29 cellular contexts compared by ENCODE assay signal in genomic region chr11:84218318-84218717, GRCh38.
"Had no signal": no experiment of that assay in that cellular context is flagged by ENCODE, and none has a peak within 500 bp of the region (broad histone marks: within the 10 kb centered on the region; RNA-seq: fewer than 3 reads in every experiment).

No MANE protein-coding gene starts in this region.

- ATAC-seq: activated naive CD4-positive, alpha-beta T cell treated with anti-CD3 and anti-CD28 coated beads, Interleukin-2, amount 50 U/mL, for 72 hours; activated T-cell treated with anti-CD3 and anti-CD28 coated beads, Interleukin-2, amount 50 U/mL, for 72 hours; gastrocnemius medialis; WTC11 had no signal

- H3K9me3 ChIP-seq: ascending aorta, breast epithelium, colonic mucosa, esophagus squamous epithelium, gastrocnemius medialis had no signal

- H3K4me1 ChIP-seq: breast epithelium, colonic mucosa, esophagus squamous epithelium, gastrocnemius medialis had no signal

- H3K4me3 ChIP-seq: ascending aorta, breast epithelium, cardiac muscle cell, colonic mucosa, esophagus squamous epithelium, gastrocnemius medialis had no signal

- H3K27ac ChIP-seq: ascending aorta, breast epithelium, cardiac muscle cell, colonic mucosa, epithelial cell of prostate, esophagus squamous epithelium, gastrocnemius medialis, VCaP had no signal

- H3K36me3 ChIP-seq: ascending aorta, breast epithelium, cardiac muscle cell, colonic mucosa, esophagus squamous epithelium, gastrocnemius medialis had no signal

- H3K27me3 ChIP-seq: ascending aorta, breast epithelium, cardiac muscle cell, colonic mucosa, esophagus squamous epithelium, gastrocnemius medialis had no signal

- DNase-seq: activated CD4-positive, alpha-beta memory T cell treated with anti-CD3 and anti-CD28 coated beads, Interleukin-2, amount 10 ng/mL, durations not matched to agents 7 days and 5 days; activated CD4-positive, alpha-beta T cell treated with anti-CD3 and anti-CD28 coated beads for 1 hour; activated CD4-positive, alpha-beta T cell treated with anti-CD3 and anti-CD28 coated beads for 4 hours; activated CD4-positive, alpha-beta T cell treated with anti-CD3 and anti-CD28 coated beads, Interleukin-2, amount 10 ng/mL, durations not matched to agents 7 days and 5 days; activated CD4-positive, alpha-beta T cell treated with anti-CD3 and anti-CD28 coated beads, Interleukin-2, amount 50 U/mL, for 4 hours; activated CD8-positive, alpha-beta memory T cell treated with anti-CD3 and anti-CD28 coated beads, Interleukin-2, amount 50 U/mL, for 48 hours; activated gamma-delta T cell; activated naive CD4-positive, alpha-beta T cell; activated naive CD4-positive, alpha-beta T cell treated with anti-CD3 and anti-CD28 coated beads, Interleukin-2, amount 10 ng/mL, durations not matched to agents 7 days and 5 days; activated naive CD8-positive, alpha-beta T cell treated with anti-CD3 and anti-CD28 coated beads, Interleukin-2, amount 10 ng/mL, durations not matched to agents 7 days and 5 days; activated T-cell treated with anti-CD3 and anti-CD28 coated beads for 4 hours; activated T-cell treated with anti-CD3 and anti-CD28 coated beads, Interleukin-2, amount 50 U/mL, for 24 hours; activated T-cell treated with anti-CD3 and anti-CD28 coated beads, Interleukin-2, amount 50 U/mL, for 72 hours; central memory CD4-positive, alpha-beta T cell; cerebellar nuclear complex; colonic mucosa; effector CD8-positive, alpha-beta T cell; esophagus squamous epithelium; foreskin fibroblast; gastrocnemius medialis; glutamatergic neuron; T-helper 2 cell had no signal
